In the genomic region with DNA sequence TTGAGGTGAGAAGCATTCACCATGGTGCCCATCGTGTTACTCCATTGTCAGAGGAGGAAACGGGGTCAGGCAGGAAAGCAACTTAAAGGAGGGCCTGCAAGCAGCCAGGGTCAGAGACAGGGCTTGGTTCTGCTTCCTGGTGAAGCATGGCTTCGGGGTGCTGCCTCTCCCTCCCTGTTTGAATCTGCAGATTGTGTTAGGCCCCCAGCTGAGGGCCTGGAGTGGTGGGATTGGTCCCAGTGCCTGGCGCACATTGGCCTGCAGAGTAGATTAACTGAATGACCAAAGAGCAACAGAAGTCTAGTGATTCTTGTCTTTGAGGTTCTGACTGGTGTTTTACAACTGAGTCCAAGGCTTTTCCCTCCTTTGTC, we compare ENCODE assay signal across 8 cellular contexts. TPM values are rescaled to one million over a fixed set of nuclear protein-coding genes. Genes with fewer than 3 reads are reported as not detected.
DNase-seq lines count a peak whose midpoint lies in the region; ATAC-seq and TF ChIP-seq lines count a peak whose summit lies in the region.
"Had no signal": no experiment of that assay in that cellular context is flagged by ENCODE, and none has a peak within 500 bp of the region (broad histone marks: within the 10 kb centered on the region; RNA-seq: fewer than 3 reads in every experiment).

No MANE protein-coding gene starts in this region.

- no peaks in the 10 kb centered on the region for H3K9me3 ChIP-seq in Karpas-422 (ENCODE audit: low read length)
- H3K9me3 ChIP-seq in body of pancreas: no peaks in the 10 kb centered on the region

- DNase-seq in Karpas-422: peak; percentile 61
- DNase-seq in body of pancreas: no peak
- DNase-seq in posterior vena cava (ENCODE audit: low spot score): peak; percentile 67
- DNase-seq in iPS-NIHi7 (ENCODE audit: extremely low spot score): no peak
- no peak for DNase-seq in Ammon's horn (ENCODE audit: low spot score)
- DNase-seq: activated gamma-delta T cell treated with Interleukin-2 at 50 U/mL for 16 hours, NCI-H774 had no signal

- H3K36me3 ChIP-seq in Karpas-422 (ENCODE audit: insufficient read depth, low read length) (peaks cover 6% of the 10 kb centered on the region; the same call in 1 of the 2 replicates), body of pancreas (replicated peaks in 1 of 2; ENCODE audit: insufficient read depth in 1 of 2, low read depth in 2 of 2) (no peaks in the 10 kb centered on the region)

- peaks cover 40% of the 10 kb centered on the region for H3K4me1 ChIP-seq in Karpas-422 (ENCODE audit: low read length)
- H3K4me1 ChIP-seq in body of pancreas: peaks cover 32% of the 10 kb centered on the region

- H4K20me1 ChIP-seq in Karpas-422 (ENCODE audit: insufficient read depth, low read depth, low read length): peaks cover 28% of the 10 kb centered on the region

- H3K79me2 ChIP-seq in Karpas-422 (ENCODE audit: low read length): peaks cover 22% of the 10 kb centered on the region

- no peak for ATAC-seq in body of pancreas

- peak overlapping the region; percentile 98 for H3K9ac ChIP-seq in Karpas-422 (ENCODE audit: low read length)

- H3K27me3 ChIP-seq in Karpas-422 (ENCODE audit: low read length) (no peaks in the 10 kb centered on the region), body of pancreas (no peaks in the 10 kb centered on the region)

- peak overlapping the region; percentile 93 for H3K4me2 ChIP-seq in Karpas-422 (ENCODE audit: low read depth, low read length, poor library complexity, severe bottlenecking)

- TF ChIP-seq CTCF in body of pancreas (IDR thresholded peaks at IDR 0.05): no peak

- no peaks in the 10 kb centered on the region for H3K9me2 ChIP-seq in Karpas-422 (replicated peaks; ENCODE audit: insufficient read depth, low read length)

- intact Hi-C loops in body of pancreas (cut with DNase I) (no loop called here), posterior vena cava (cut with DNase I) (no loop called here)

- H3K4me3 ChIP-seq in Karpas-422 (ENCODE audit: low read length) (peak overlapping the region; percentile 85; the same call in 1 of the 2 replicates), body of pancreas (no peak overlapping the region)
- H3K4me3 ChIP-seq: skin epidermis had no signal

- H2AFZ ChIP-seq in Karpas-422 (ENCODE audit: low read length): no peak overlapping the region

- WGBS in body of pancreas, 2 donors: 53 to 65% methylated on average over 4 of the region's 4 CpGs

- no peak for TF ChIP-seq POLR2A in body of pancreas (IDR thresholded peaks at IDR 0.05)

- H3K27ac ChIP-seq in Karpas-422 (ENCODE audit: low read length) (peak overlapping the region; percentile 61), body of pancreas (peak overlapping the region in 3 of 4 donors; percentile 11 to 95 (median 54))

RNA-seq across cellular contexts. Expression of a gene that starts 4.0 kb away (rescaled TPM):
- total RNA-seq in Karpas-422 (2014; rRNA removed; shearing (Covaris generic); ENCODE audit: low replicate concordance): 8.3 and 18.0 TPM in 2 replicates
- total RNA-seq in body of pancreas (10 to 100 TPM in 1 of 2 donors, 1 to 10 TPM in 1; 6.2 to 17.1 TPM), posterior vena cava (1 to 10 TPM; 6.6 to 9.5 TPM)

RNA-seq across cellular contexts. Expression of a gene that starts 17.6 kb away (rescaled TPM):
- 18.2 and 28.3 TPM in 2 replicates for total RNA-seq in Karpas-422 (2014; rRNA removed; shearing (Covaris generic); ENCODE audit: low replicate concordance)
- total RNA-seq in body of pancreas (10 to 100 TPM; 13.8 to 15.6 TPM), posterior vena cava (10 to 100 TPM; 44.2 to 51.0 TPM)

RNA-seq across cellular contexts. Expression of a gene that starts 31.9 kb away (rescaled TPM):
- 20.6 and 22.2 TPM in 2 replicates for total RNA-seq in Karpas-422 (2014; rRNA removed; shearing (Covaris generic); ENCODE audit: low replicate concordance)
- 10 to 100 TPM; 12.2 to 16.5 TPM for total RNA-seq in body of pancreas
- total RNA-seq in posterior vena cava: 10 to 100 TPM; 10.1 to 10.9 TPM

RNA-seq across cellular contexts. Expression of a gene that starts 38.8 kb away (rescaled TPM):
- 1.8 and 2.0 TPM in 2 replicates for total RNA-seq in Karpas-422 (2014; rRNA removed; shearing (Covaris generic); ENCODE audit: low replicate concordance)
- 1 to 10 TPM in 1 of 2 donors, under 1 TPM in 1; 0.33 to 1.8 TPM for total RNA-seq in body of pancreas
- total RNA-seq in posterior vena cava: 1 to 10 TPM; 4.3 to 4.5 TPM

RNA-seq across cellular contexts. Expression of a gene that starts 51.2 kb away (rescaled TPM):
- total RNA-seq in Karpas-422 (2014; rRNA removed; shearing (Covaris generic); ENCODE audit: low replicate concordance): 122 and 197 TPM in 2 replicates
- total RNA-seq in body of pancreas (10 to 100 TPM; 13.2 to 19.8 TPM), posterior vena cava (10 to 100 TPM in 1 of 2 donors, 1 to 10 TPM in 1; 7.8 to 12.6 TPM)

Comparison
In these comparisons a context has a peak if more than half of its experiments do, and no peak if none do; other contexts are left out.
1. DNase-seq: peak in Karpas-422 (single experiment) and posterior vena cava (single experiment); none in body of pancreas (0 of 4), iPS-NIHi7 (single experiment) and Ammon's horn (single experiment).